ENCODE assay signal across 2 cellular contexts in genomic region chr1:89994231-89994804, GRCh38.
TF ChIP-seq lines count a peak whose summit lies in the region.

No MANE protein-coding gene starts in this region.

TF ChIP-seq in GM12878, 131 proteins besides CTCF, POLR2A, EP300 and RAD21:
- TF ChIP-seq E2F8 (IDR thresholded peaks at IDR 0.05; ENCODE audit: low read depth, partially characterized antibody): no peak
- peak; percentile 34; the same call in 1 of the 2 replicates for TF ChIP-seq ZBTB40 (IDR thresholded peaks at IDR 0.05; ENCODE audit: borderline replicate concordance)
- no peak for TF ChIP-seq SREBF1 (IDR thresholded peaks at IDR 0.05; ENCODE audit: low read length)
- peak; percentile 95 for TF ChIP-seq MLLT1 (IDR thresholded peaks at IDR 0.05)

TF ChIP-seq in liver, 16 proteins besides CTCF, POLR2A, EP300 and RAD21:
- TF ChIP-seq REST (IDR thresholded peaks at IDR 0.05) (no peak), MAX (IDR thresholded peaks at IDR 0.05) (no peak), HNF4A (conservative IDR thresholded peaks at IDR 0.05) (no peak), TAF1 (conservative IDR thresholded peaks at IDR 0.05) (no peak), HNF4G (IDR thresholded peaks at IDR 0.05) (no peak), GABPA (IDR thresholded peaks at IDR 0.05 in 1 of 2, conservative IDR thresholded peaks at IDR 0.05 in 1 of 2) (no peak), ZBTB33 (IDR thresholded peaks at IDR 0.05) (no peak), FOXA1 (IDR thresholded peaks at IDR 0.05) (no peak), NR2F2 (IDR thresholded peaks at IDR 0.05) (no peak), RXRA (IDR thresholded peaks at IDR 0.05) (no peak), EGR1 (IDR thresholded peaks at IDR 0.05; ENCODE audit: low read depth in 2 of 2) (no peak), YY1 (IDR thresholded peaks at IDR 0.05) (no peak), SP1 (IDR thresholded peaks at IDR 0.05) (no peak), FOXA2 (IDR thresholded peaks at IDR 0.05) (no peak), ATF3 (IDR thresholded peaks at IDR 0.05) (no peak), JUND (IDR thresholded peaks at IDR 0.05) (no peak)
